Comparison of ENCODE assay signal across 8 cellular contexts in genomic region chr6:12890171-12890790, GRCh38.
A peak's percentile ranks its signal among the peaks of the same experiment; 100 is the strongest.
DNase-seq lines count a peak whose midpoint lies in the region; ATAC-seq, FAIRE-seq and TF ChIP-seq lines count a peak whose summit lies in the region.

No MANE protein-coding gene starts in this region.

- no peak for FAIRE-seq in GM12891 (lab: Jason Lieb, UNC)

- H3K36me3 ChIP-seq in breast epithelium (no peaks in the 10 kb centered on the region), fibroblast of lung (ENCODE audit: control insufficient read depth, insufficient read depth, low read length) (no peaks in the 10 kb centered on the region), transverse colon (no peaks in the 10 kb centered on the region)

- H3K27ac ChIP-seq in breast epithelium = no peak overlapping the region
- H3K27ac ChIP-seq in fibroblast of lung (ENCODE audit: insufficient read depth, low read length) = no peak overlapping the region
- H3K27ac ChIP-seq in transverse colon = no peak overlapping the region

- intact Hi-C loops in MCF 10A (cut with micrococcal nuclease) = no loop called here
- intact Hi-C loops in breast epithelium (cut with DNase I; ENCODE audit: low total_unique reads) = no loop called here
- intact Hi-C loops in transverse colon (cut with DNase I; ENCODE audit: low total_unique reads) = loop anchor here (10.0 kb wide), 1 partner anchor 255 kb away; no protein-coding TSS in a partner anchor
- intact Hi-C loops in sciatic nerve (cut with DNase I) = no loop called here

- H3K4me3 Mint-ChIP-seq in MCF 10A (ENCODE audit: unreplicated experiment) = no peak overlapping the region

- peaks cover 6% of the 10 kb centered on the region for H3K36me3 Mint-ChIP-seq in MCF 10A (ENCODE audit: insufficient read depth, unreplicated experiment)

- no peak for TF ChIP-seq EP300 in transverse colon (IDR thresholded peaks at IDR 0.05; ENCODE audit: low read depth)

- H3K9me3 ChIP-seq in breast epithelium (peaks cover 0 to 8% of the 10 kb centered on the region in 2 donors), fibroblast of lung (ENCODE audit: control insufficient read depth, insufficient read depth, low read depth, low read length) (no peaks in the 10 kb centered on the region), transverse colon (no peaks in the 10 kb centered on the region)

- H3K4me1 Mint-ChIP-seq in MCF 10A (ENCODE audit: insufficient read depth, unreplicated experiment) = no peaks in the 10 kb centered on the region

- ATAC-seq in sciatic nerve = no peak

- WGBS in transverse colon (ENCODE audit: low coverage in 1 of 2), 2 donors = 89 to 97% methylated on average over 6 to 9 of the region's 9 CpGs

- H3K4me1 ChIP-seq in breast epithelium (no peaks in the 10 kb centered on the region), fibroblast of lung (ENCODE audit: control insufficient read depth, extremely low read depth, insufficient read depth, low read length) (no peaks in the 10 kb centered on the region), transverse colon (peaks cover 0 to 11% (median 2%) of the 10 kb centered on the region in 4 donors)

- H3K79me2 ChIP-seq in fibroblast of lung (ENCODE audit: control insufficient read depth, insufficient read depth, low read length) = no peaks in the 10 kb centered on the region

- H3K27ac Mint-ChIP-seq in MCF 10A (ENCODE audit: low read depth, unreplicated experiment) = no peak overlapping the region

- TF ChIP-seq POLR2A in breast epithelium (IDR thresholded peaks at IDR 0.05) (no peak), transverse colon (IDR thresholded peaks at IDR 0.05) (no peak), GM12891 (IDR thresholded peaks at IDR 0.05; ENCODE audit: low read depth, low read length) (no peak)

- TF ChIP-seq CTCF in MCF 10A (IDR thresholded peaks at IDR 0.05; ENCODE audit: unreplicated experiment) = peak; percentile 34
- no peak for TF ChIP-seq CTCF in breast epithelium (IDR thresholded peaks at IDR 0.05)
- TF ChIP-seq CTCF in fibroblast of lung (conservative IDR thresholded peaks at IDR 0.05 in 1 of 2, IDR thresholded peaks at IDR 0.05 in 1 of 2; ENCODE audit: low read depth in 1 of 2, low read length in 2 of 2) = peak; percentile 39 to 41
- TF ChIP-seq CTCF in transverse colon (IDR thresholded peaks at IDR 0.05) = peak in 3 of 5 experiments; percentile 31 to 42 (median 35)

- POLR2A ChIA-PET in MCF 10A (lab: Yijun Ruan, JAX) = no interaction called here

- no peak overlapping the region for H3K4me2 ChIP-seq in fibroblast of lung (ENCODE audit: extremely low read depth, insufficient read depth, low read length)

- in situ Hi-C loops in transverse colon (cut with MboI; ENCODE audit: low pct_ligation_motif_present in 1 of 4, low pct_unique_long_range_greater_than_20kb in 1 of 4, low sequenced_read_pairs in 3 of 4) = loop anchor here (10.0 to 25.0 kb wide), 4 partner anchors 245 to 1303 kb away; no protein-coding TSS in a partner anchor

- no peak overlapping the region for H2AFZ ChIP-seq in fibroblast of lung (ENCODE audit: low read length)

- H4K20me1 ChIP-seq in fibroblast of lung (ENCODE audit: control insufficient read depth, extremely low read depth, insufficient read depth, low read length) = no peaks in the 10 kb centered on the region

- H3K4me3 ChIP-seq in breast epithelium = no peak overlapping the region
- H3K4me3 ChIP-seq in fibroblast of lung (replicated peaks in 1 of 4; ENCODE audit: control extremely low read depth in 1 of 4, insufficient read depth in 1 of 4, low read depth in 3 of 4, low read length in 4 of 4) = no peak overlapping the region
- H3K4me3 ChIP-seq in transverse colon = no peak overlapping the region

- H3K9ac ChIP-seq in fibroblast of lung (ENCODE audit: insufficient read depth, low read length) = no peak overlapping the region

- CTCF ChIA-PET in MCF 10A (lab: Yijun Ruan, JAX) = no interaction called here

- H3K27me3 Mint-ChIP-seq in MCF 10A (ENCODE audit: insufficient read depth, unreplicated experiment) = peaks cover 39% of the 10 kb centered on the region

- DNase-seq in MCF 10A (ENCODE audit: unreplicated experiment) = peak; percentile 13
- no peak for DNase-seq in breast epithelium (ENCODE audit: low spot score in 2 of 2)
- DNase-seq in RPMI7951 (ENCODE audit: low read depth) = peak; percentile 19
- no peak for DNase-seq in fibroblast of lung (ENCODE audit: low read depth in 2 of 2)
- DNase-seq in transverse colon = no peak
- DNase-seq in GM12891 (ENCODE audit: insufficient read length, low spot score) = no peak
- DNase-seq in NCI-H226 = no peak
- no peak for DNase-seq in sciatic nerve (ENCODE audit: low spot score)

- H3K27me3 ChIP-seq in breast epithelium (peaks cover 0 to 4% of the 10 kb centered on the region in 2 donors), fibroblast of lung (ENCODE audit: control insufficient read depth, insufficient read depth, low read length) (no peaks in the 10 kb centered on the region), transverse colon (no peaks in the 10 kb centered on the region)

- no peaks in the 10 kb centered on the region for H3K9me3 Mint-ChIP-seq in MCF 10A (ENCODE audit: unreplicated experiment)

- no TSS peak for BruUV-seq in MCF 10A (replicated peaks; lab: Mats Ljungman, UMichigan)

TF ChIP-seq in GM12891, 5 proteins besides CTCF, POLR2A, EP300 and RAD21:
- TF ChIP-seq PAX5 (IDR thresholded peaks at IDR 0.05; ENCODE audit: insufficient read depth, low read length, severe bottlenecking) = no peak
- TF ChIP-seq SPI1 (IDR thresholded peaks at IDR 0.05; ENCODE audit: low read depth, low read length) = no peak
- TF ChIP-seq POLR2AphosphoS5 (IDR thresholded peaks at IDR 0.05; ENCODE audit: low read depth, low read length) = no peak
- no peak for TF ChIP-seq POU2F2 (IDR thresholded peaks at IDR 0.05; ENCODE audit: low read depth, low read length)
- TF ChIP-seq TAF1 (IDR thresholded peaks at IDR 0.05; ENCODE audit: low read depth, low read length) = no peak
TF ChIP-seq in GM12891: peak in this region for 0.

Comparison
In these comparisons a context has a peak if more than half of its experiments do, and no peak if none do; other contexts are left out.
1. DNase-seq: peak in MCF 10A (single experiment) and RPMI7951 (single experiment); none in breast epithelium (0 of 2), fibroblast of lung (0 of 2), transverse colon (single experiment), GM12891 (single experiment), NCI-H226 (single experiment) and sciatic nerve (single experiment).
2. CTCF ChIP-seq: peak in MCF 10A (single experiment), fibroblast of lung (2 of 2) and transverse colon (3 of 5); none in breast epithelium (0 of 3).